ENCODE assay signal across 1 cellular context in the genomic region with DNA sequence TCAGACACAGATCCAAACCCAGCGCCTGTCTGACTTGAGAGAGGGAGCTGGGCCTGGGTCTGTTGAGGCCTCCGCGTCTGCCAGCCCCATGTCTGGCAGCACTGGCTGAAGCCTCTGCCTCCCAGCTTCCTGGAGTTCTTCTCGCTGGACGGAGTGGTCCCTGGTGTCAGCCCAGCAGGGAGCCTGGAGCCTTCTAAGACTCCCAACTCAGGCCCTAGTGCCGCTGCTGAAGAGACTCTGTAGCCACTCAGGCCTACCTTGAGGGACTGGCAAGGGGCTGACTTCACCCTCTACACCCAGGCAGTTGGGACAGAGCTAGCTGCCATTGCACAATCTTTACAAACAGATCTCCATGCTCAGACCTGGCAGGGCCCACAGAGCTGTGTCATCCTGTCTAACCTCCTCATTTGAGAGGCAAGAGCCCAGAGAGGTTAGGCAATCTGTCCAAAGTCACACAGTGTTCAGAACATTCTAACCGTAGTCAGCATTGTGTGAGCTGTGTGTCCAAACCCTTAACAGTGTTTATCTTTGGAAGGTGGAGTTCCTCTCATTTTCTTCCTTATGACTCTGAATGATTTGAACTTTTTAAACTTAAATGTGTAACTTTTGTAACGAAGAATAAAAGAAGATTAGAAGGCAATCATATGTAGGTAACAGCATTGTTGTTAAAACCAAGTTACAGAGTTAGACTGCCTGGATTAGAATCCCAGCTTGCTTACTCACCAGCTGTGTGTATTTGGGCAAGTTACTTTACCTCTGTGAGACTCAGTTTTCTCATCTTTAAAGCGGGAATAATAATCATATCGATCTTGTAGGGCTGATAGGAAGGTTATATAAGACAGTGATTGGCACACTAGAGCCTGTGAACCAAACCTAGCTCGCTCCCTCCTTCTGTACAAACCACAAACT.
TF ChIP-seq lines count a peak whose summit lies in the region.

No MANE protein-coding gene starts in this region.

TF ChIP-seq in SK-N-SH treated with all-trans-retinoic acid at 6 μM for 48 hours, 23 proteins besides CTCF, POLR2A, EP300 and RAD21 (continued from another document):
- TF ChIP-seq, protein P1, sequence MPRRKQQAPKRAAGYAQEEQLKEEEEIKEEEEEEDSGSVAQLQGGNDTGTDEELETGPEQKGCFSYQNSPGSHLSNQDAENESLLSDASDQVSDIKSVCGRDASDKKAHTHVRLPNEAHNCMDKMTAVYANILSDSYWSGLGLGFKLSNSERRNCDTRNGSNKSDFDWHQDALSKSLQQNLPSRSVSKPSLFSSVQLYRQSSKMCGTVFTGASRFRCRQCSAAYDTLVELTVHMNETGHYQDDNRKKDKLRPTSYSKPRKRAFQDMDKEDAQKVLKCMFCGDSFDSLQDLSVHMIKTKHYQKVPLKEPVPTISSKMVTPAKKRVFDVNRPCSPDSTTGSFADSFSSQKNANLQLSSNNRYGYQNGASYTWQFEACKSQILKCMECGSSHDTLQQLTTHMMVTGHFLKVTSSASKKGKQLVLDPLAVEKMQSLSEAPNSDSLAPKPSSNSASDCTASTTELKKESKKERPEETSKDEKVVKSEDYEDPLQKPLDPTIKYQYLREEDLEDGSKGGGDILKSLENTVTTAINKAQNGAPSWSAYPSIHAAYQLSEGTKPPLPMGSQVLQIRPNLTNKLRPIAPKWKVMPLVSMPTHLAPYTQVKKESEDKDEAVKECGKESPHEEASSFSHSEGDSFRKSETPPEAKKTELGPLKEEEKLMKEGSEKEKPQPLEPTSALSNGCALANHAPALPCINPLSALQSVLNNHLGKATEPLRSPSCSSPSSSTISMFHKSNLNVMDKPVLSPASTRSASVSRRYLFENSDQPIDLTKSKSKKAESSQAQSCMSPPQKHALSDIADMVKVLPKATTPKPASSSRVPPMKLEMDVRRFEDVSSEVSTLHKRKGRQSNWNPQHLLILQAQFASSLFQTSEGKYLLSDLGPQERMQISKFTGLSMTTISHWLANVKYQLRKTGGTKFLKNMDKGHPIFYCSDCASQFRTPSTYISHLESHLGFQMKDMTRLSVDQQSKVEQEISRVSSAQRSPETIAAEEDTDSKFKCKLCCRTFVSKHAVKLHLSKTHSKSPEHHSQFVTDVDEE (CRISPR knock-in tag; IDR thresholded peaks at IDR 0.05): no peak
- TF ChIP-seq SNAI2 (CRISPR knock-in tag; IDR thresholded peaks at IDR 0.05) (no peak), RARB (CRISPR knock-in tag; IDR thresholded peaks at IDR 0.05) (no peak), CSDC2 (CRISPR knock-in tag; IDR thresholded peaks at IDR 0.05) (no peak), BACH2 (CRISPR knock-in tag; IDR thresholded peaks at IDR 0.05; ENCODE audit: borderline replicate concordance) (no peak), ZFP3 (CRISPR knock-in tag; IDR thresholded peaks at IDR 0.05) (no peak), ZNF8 (CRISPR knock-in tag; IDR thresholded peaks at IDR 0.05) (no peak), TCF4 (CRISPR knock-in tag; IDR thresholded peaks at IDR 0.05; ENCODE audit: borderline replicate concordance) (no peak)
